Comparison of ENCODE assay signal across 24 cellular contexts in genomic region chr15:37758412-37758811, GRCh38.
DNase-seq lines count a peak whose midpoint lies in the region; ATAC-seq, FAIRE-seq and TF ChIP-seq lines count a peak whose summit lies in the region.
"Had no signal": no experiment of that assay in that cellular context is flagged by ENCODE, and none has a peak within 500 bp of the region (broad histone marks: within the 10 kb centered on the region; RNA-seq: fewer than 3 reads in every experiment).

No MANE protein-coding gene starts in this region.

- BruUV-seq in HepG2 (replicated peaks; lab: Mats Ljungman, UMichigan), result no TSS peak

- H3K9me2 ChIP-seq in GM23338 (ENCODE audit: insufficient read depth), result peaks cover 3% of the 10 kb centered on the region; the same call in 1 of the 2 replicates
- H3K9me2 ChIP-seq: SK-N-SH had no signal

- H3K36me3 ChIP-seq in GM23338 (ENCODE audit: insufficient read depth) (no peaks in the 10 kb centered on the region), Peyer's patch (no peaks in the 10 kb centered on the region), HepG2 (replicated peaks in 1 of 2; ENCODE audit: control insufficient read depth in 1 of 2, insufficient read depth in 2 of 2, low read length in 2 of 2) (no peaks in the 10 kb centered on the region), pancreas (no peaks in the 10 kb centered on the region), gastroesophageal sphincter (no peaks in the 10 kb centered on the region)
- H3K36me3 ChIP-seq: BE2C had no signal

- FAIRE-seq in HepG2 (lab: Jason Lieb, UNC) (no peak), pancreas (lab: Jason Lieb, UNC) (no peak)
- FAIRE-seq: H1 had no signal

- H3K4me3 Mint-ChIP-seq in GM23338, result no peak overlapping the region
- H3K4me3 Mint-ChIP-seq: CD14-positive monocyte; CD8-positive, alpha-beta memory T cell had no signal

- CTCF ChIA-PET in HepG2 (lab: Yijun Ruan, JAX; ENCODE audit: low intra/inter-chr PET ratio, low total read pairs), result no interaction called here

- H3K79me2 ChIP-seq in GM23338 (replicated peaks; ENCODE audit: insufficient read depth) (no peaks in the 10 kb centered on the region), HepG2 (ENCODE audit: insufficient read depth, low read length) (no peaks in the 10 kb centered on the region)

- H3K4me1 Mint-ChIP-seq in GM23338, result no peaks in the 10 kb centered on the region
- H3K4me1 Mint-ChIP-seq: CD14-positive monocyte; CD8-positive, alpha-beta memory T cell had no signal

- H3F3A ChIP-seq in GM23338 (replicated peaks; ENCODE audit: low read depth), result no peaks in the 10 kb centered on the region

- H3K4me1 ChIP-seq in GM23338 (ENCODE audit: insufficient read depth), result no peaks in the 10 kb centered on the region
- H3K4me1 ChIP-seq in Peyer's patch, result no peaks in the 10 kb centered on the region
- no peaks in the 10 kb centered on the region for H3K4me1 ChIP-seq in HepG2 (ENCODE audit: insufficient read depth, low read length)
- peaks cover 0 to 2% (median 0%) of the 10 kb centered on the region in 3 donors for H3K4me1 ChIP-seq in pancreas
- H3K4me1 ChIP-seq in gastroesophageal sphincter, result no peaks in the 10 kb centered on the region
- H3K4me1 ChIP-seq: BE2C had no signal

- no peaks in the 10 kb centered on the region for H3K36me3 Mint-ChIP-seq in GM23338 (ENCODE audit: low read depth)
- H3K36me3 Mint-ChIP-seq: CD14-positive monocyte; CD8-positive, alpha-beta memory T cell had no signal

- TF ChIP-seq RAD21 in HepG2 (CRISPR knock-in tag; IDR thresholded peaks at IDR 0.05), result no peak

- H3K27ac Mint-ChIP-seq in GM23338, result no peak overlapping the region
- H3K27ac Mint-ChIP-seq: CD14-positive monocyte; CD8-positive, alpha-beta memory T cell had no signal

- no peaks in the 10 kb centered on the region; the same call in 2 of the 3 replicates for H3K9me3 Mint-ChIP-seq in GM23338
- H3K9me3 Mint-ChIP-seq: CD8-positive, alpha-beta memory T cell had no signal

- no peak overlapping the region for H3K4me3 ChIP-seq in GM23338
- H3K4me3 ChIP-seq in Peyer's patch, result no peak overlapping the region
- H3K4me3 ChIP-seq in HepG2 (replicated peaks in 1 of 3; ENCODE audit: insufficient read depth in 1 of 3, low read depth in 2 of 3, low read length in 3 of 3), result no peak overlapping the region
- no peak overlapping the region for H3K4me3 ChIP-seq in pancreas
- H3K4me3 ChIP-seq in gastroesophageal sphincter, result no peak overlapping the region

- WGBS in HepG2 (ENCODE audit: low lambda C conversion rate), result 8% methylated on average over 1 of the region's 1 CpG
- WGBS in pancreas, 2 donors, result 8 to 11% methylated on average over 1 of the region's 1 CpG
- WGBS in gastroesophageal sphincter (ENCODE audit: low coverage in 1 of 2), 2 donors, result 86 to 100% methylated on average over 1 of the region's 1 CpG

- H3K27ac ChIP-seq in GM23338 (ENCODE audit: low read depth) (no peak overlapping the region), Peyer's patch (no peak overlapping the region), HepG2 (ENCODE audit: extremely low read length, insufficient read depth, low read length) (no peak overlapping the region), pancreas (no peak overlapping the region), gastroesophageal sphincter (no peak overlapping the region)

- no peak for TF ChIP-seq CTCF in GM23338 (conservative IDR thresholded peaks at IDR 0.05; ENCODE audit: low read depth in 2 of 2)
- no peak for TF ChIP-seq CTCF in Peyer's patch (IDR thresholded peaks at IDR 0.05)
- no peak for TF ChIP-seq CTCF in HepG2 (CRISPR knock-in tag; IDR thresholded peaks at IDR 0.05)
- TF ChIP-seq CTCF in pancreas (IDR thresholded peaks at IDR 0.05), result no peak
- TF ChIP-seq CTCF in gastroesophageal sphincter (IDR thresholded peaks at IDR 0.05), result no peak

- DNase-seq in GM23338 (ENCODE audit: low spot score), result no peak
- peak in 2 of 3 donors; percentile 54 to 77 for DNase-seq in Peyer's patch
- DNase-seq in HepG2 (ENCODE audit: low spot score), result peak; percentile 22
- peak in 2 of 6 donors; percentile 10 to 25 for DNase-seq in pancreas
- DNase-seq in NCI-H1694 treated with DMSO at 0.1 percent for 48 hours (lab: John Stamatoyannopoulos, UW), result no peak
- DNase-seq in SKM-1 treated with dmso at 0.1 percent for 144 hours (lab: John Stamatoyannopoulos, UW; ENCODE audit: unreplicated experiment), result no peak
- DNase-seq in NCI-H1417 (lab: John Stamatoyannopoulos, UW), result no peak
- DNase-seq: 8988T; ACHN; BE2C; CD8-positive, alpha-beta memory T cell; HCEC 1CT; IMR-90; KG1; NCI-H1105; NCI-H146; NCI-H2029; NCI-H446; NCI-H524 treated with DMSO at 0.1 percent for 48 hours; NCI-H774; SK-N-SH had no signal

- TF ChIP-seq EP300 in HepG2 (IDR thresholded peaks at IDR 0.05; ENCODE audit: low read depth in 2 of 2, low read length in 2 of 2), result no peak
- TF ChIP-seq EP300 in HepG2 (CRISPR knock-in tag; IDR thresholded peaks at IDR 0.05; ENCODE audit: borderline replicate concordance), result no peak
- no peak for TF ChIP-seq EP300 in gastroesophageal sphincter (IDR thresholded peaks at IDR 0.05)

- intact Hi-C loops in HepG2 (cut with micrococcal nuclease; ENCODE audit: unreplicated experiment) (no loop called here), pancreas (cut with DNase I) (no loop called here)

- H3K4me2 ChIP-seq in GM23338 (no peak overlapping the region), HepG2 (ENCODE audit: low read depth, low read length) (no peak overlapping the region)
- H3K4me2 ChIP-seq: SK-N-SH had no signal

- in situ Hi-C loops in HepG2 (cut with HindIII; ENCODE audit: extremely low pct_ligation_motif_present, low pct_unique_long_range_greater_than_20kb), result no loop called here

- POLR2A ChIA-PET in HepG2 (lab: Yijun Ruan, JAX), result no interaction called here

- H2AFZ ChIP-seq in GM23338 (peak overlapping the region; percentile 43), HepG2 (ENCODE audit: low read length) (no peak overlapping the region)

- H3K27me3 ChIP-seq in GM23338 (ENCODE audit: insufficient read depth) (no peaks in the 10 kb centered on the region), Peyer's patch (no peaks in the 10 kb centered on the region), HepG2 (ENCODE audit: control insufficient read depth in 1 of 2, insufficient read depth in 2 of 2, low read length in 2 of 2) (no peaks in the 10 kb centered on the region), pancreas (no peaks in the 10 kb centered on the region), gastroesophageal sphincter (no peaks in the 10 kb centered on the region)
- H3K27me3 ChIP-seq: BE2C had no signal

- no peaks in the 10 kb centered on the region for H4K20me1 ChIP-seq in GM23338 (replicated peaks; ENCODE audit: insufficient read depth)
- H4K20me1 ChIP-seq in HepG2 (ENCODE audit: insufficient read depth, low read length), result no peaks in the 10 kb centered on the region

- no peaks in the 10 kb centered on the region for H3K27me3 Mint-ChIP-seq in GM23338 (ENCODE audit: insufficient read depth, low read depth, poor library complexity)
- H3K27me3 Mint-ChIP-seq: CD8-positive, alpha-beta memory T cell had no signal

- no peak for TF ChIP-seq POLR2A in Peyer's patch (IDR thresholded peaks at IDR 0.05)
- no peak for TF ChIP-seq POLR2A in HepG2 (IDR thresholded peaks at IDR 0.05; ENCODE audit: insufficient read depth in 1 of 2, low read depth in 2 of 2, low read length in 2 of 2)
- TF ChIP-seq POLR2A in gastroesophageal sphincter (IDR thresholded peaks at IDR 0.05), result no peak

- H3K9me3 ChIP-seq in Peyer's patch (no peaks in the 10 kb centered on the region), HepG2 (ENCODE audit: low read length) (no peaks in the 10 kb centered on the region; the same call in 1 of the 2 replicates), pancreas (no peaks in the 10 kb centered on the region), gastroesophageal sphincter (no peaks in the 10 kb centered on the region)
- H3K9me3 ChIP-seq: BE2C, SK-N-SH had no signal

- no peak overlapping the region for H3K9ac ChIP-seq in HepG2 (ENCODE audit: insufficient read depth, low read depth, low read length)
- H3K9ac ChIP-seq: SK-N-SH had no signal

- ATAC-seq in GM23338 (no peak), HepG2 (peak; percentile 88), pancreas (peak; percentile 48 to 73 (median 55)), gastroesophageal sphincter (no peak)

TF ChIP-seq in GM23338, 12 proteins besides CTCF, POLR2A, EP300 and RAD21:
- no peak for TF ChIP-seq EZH2 (IDR thresholded peaks at IDR 0.05; ENCODE audit: low read depth, unreplicated experiment)

TF ChIP-seq in HepG2, 621 proteins besides CTCF, POLR2A, EP300 and RAD21:
- TF ChIP-seq HNRNPK (IDR thresholded peaks at IDR 0.05; ENCODE audit: low read depth, low read length, poor library complexity, severe bottlenecking) (peak; percentile 64), HMGXB3 (CRISPR knock-in tag; IDR thresholded peaks at IDR 0.05; ENCODE audit: borderline replicate concordance) (no peak), HNF4A (CRISPR knock-in tag; IDR thresholded peaks at IDR 0.05) (peak; percentile 54; the same call in 1 of the 2 replicates)

Comparison
In these comparisons a context has a peak if more than half of its experiments do, and no peak if none do; other contexts are left out.
1. ATAC-seq: peak in HepG2 (single experiment) and pancreas (4 of 4); none in GM23338 (single experiment) and gastroesophageal sphincter (single experiment).
2. DNase-seq: peak in Peyer's patch (2 of 3) and HepG2 (single experiment); none in GM23338 (single experiment), NCI-H1694 treated with DMSO at 0.1 percent for 48 hours (single experiment), SKM-1 treated with dmso at 0.1 percent for 144 hours (single experiment) and NCI-H1417 (0 of 3).